Comparison of ENCODE assay signal across 1 cellular context in genomic region chr9:77177143-77177893, GRCh38.
A peak's percentile ranks its signal among the peaks of the same experiment; 100 is the strongest.
TF ChIP-seq lines count a peak whose summit lies in the region.

VPS13A (plus strand) TSS chr9:77177534; CDS start chr9:77177705, 171 bp downstream.

TF ChIP-seq in GM12878, 131 proteins besides CTCF, POLR2A, EP300 and RAD21 (continued from another document and continues in another):
- TF ChIP-seq, protein P1, sequence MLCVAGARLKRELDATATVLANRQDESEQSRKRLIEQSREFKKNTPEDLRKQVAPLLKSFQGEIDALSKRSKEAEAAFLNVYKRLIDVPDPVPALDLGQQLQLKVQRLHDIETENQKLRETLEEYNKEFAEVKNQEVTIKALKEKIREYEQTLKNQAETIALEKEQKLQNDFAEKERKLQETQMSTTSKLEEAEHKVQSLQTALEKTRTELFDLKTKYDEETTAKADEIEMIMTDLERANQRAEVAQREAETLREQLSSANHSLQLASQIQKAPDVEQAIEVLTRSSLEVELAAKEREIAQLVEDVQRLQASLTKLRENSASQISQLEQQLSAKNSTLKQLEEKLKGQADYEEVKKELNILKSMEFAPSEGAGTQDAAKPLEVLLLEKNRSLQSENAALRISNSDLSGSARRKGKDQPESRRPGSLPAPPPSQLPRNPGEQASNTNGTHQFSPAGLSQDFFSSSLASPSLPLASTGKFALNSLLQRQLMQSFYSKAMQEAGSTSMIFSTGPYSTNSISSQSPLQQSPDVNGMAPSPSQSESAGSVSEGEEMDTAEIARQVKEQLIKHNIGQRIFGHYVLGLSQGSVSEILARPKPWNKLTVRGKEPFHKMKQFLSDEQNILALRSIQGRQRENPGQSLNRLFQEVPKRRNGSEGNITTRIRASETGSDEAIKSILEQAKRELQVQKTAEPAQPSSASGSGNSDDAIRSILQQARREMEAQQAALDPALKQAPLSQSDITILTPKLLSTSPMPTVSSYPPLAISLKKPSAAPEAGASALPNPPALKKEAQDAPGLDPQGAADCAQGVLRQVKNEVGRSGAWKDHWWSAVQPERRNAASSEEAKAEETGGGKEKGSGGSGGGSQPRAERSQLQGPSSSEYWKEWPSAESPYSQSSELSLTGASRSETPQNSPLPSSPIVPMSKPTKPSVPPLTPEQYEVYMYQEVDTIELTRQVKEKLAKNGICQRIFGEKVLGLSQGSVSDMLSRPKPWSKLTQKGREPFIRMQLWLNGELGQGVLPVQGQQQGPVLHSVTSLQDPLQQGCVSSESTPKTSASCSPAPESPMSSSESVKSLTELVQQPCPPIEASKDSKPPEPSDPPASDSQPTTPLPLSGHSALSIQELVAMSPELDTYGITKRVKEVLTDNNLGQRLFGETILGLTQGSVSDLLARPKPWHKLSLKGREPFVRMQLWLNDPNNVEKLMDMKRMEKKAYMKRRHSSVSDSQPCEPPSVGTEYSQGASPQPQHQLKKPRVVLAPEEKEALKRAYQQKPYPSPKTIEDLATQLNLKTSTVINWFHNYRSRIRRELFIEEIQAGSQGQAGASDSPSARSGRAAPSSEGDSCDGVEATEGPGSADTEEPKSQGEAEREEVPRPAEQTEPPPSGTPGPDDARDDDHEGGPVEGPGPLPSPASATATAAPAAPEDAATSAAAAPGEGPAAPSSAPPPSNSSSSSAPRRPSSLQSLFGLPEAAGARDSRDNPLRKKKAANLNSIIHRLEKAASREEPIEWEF (IDR thresholded peaks at IDR 0.05; ENCODE audit: insufficient replicate concordance, low read depth, low read length), result no peak
- no peak for TF ChIP-seq CBX3 (IDR thresholded peaks at IDR 0.05; ENCODE audit: borderline replicate concordance, low read depth)
- no peak for TF ChIP-seq FOXK2 (IDR thresholded peaks at IDR 0.05)
- TF ChIP-seq BHLHE40 (IDR thresholded peaks at IDR 0.05; ENCODE audit: borderline replicate concordance in 1 of 2, low read depth in 2 of 2, low read length in 1 of 2), result peak; percentile 24 to 75; a peak in 2 of 4 replicates
- no peak; the same call in 1 of the 2 replicates for TF ChIP-seq RB1 (IDR thresholded peaks at IDR 0.05; ENCODE audit: borderline replicate concordance)
- TF ChIP-seq POU2F2 (IDR thresholded peaks at IDR 0.05; ENCODE audit: borderline replicate concordance, low read depth, low read length), result no peak
- no peak for TF ChIP-seq NFXL1 (IDR thresholded peaks at IDR 0.05; ENCODE audit: borderline replicate concordance)
- TF ChIP-seq FOS (IDR thresholded peaks at IDR 0.05; ENCODE audit: borderline replicate concordance, extremely low read depth, insufficient read length), result no peak
- no peak for TF ChIP-seq RBBP5 (conservative IDR thresholded peaks at IDR 0.05)
- TF ChIP-seq SMARCA5 (IDR thresholded peaks at IDR 0.05), result peak; percentile 68; the same call in 1 of the 2 replicates
- no peak for TF ChIP-seq SPI1 (IDR thresholded peaks at IDR 0.05; ENCODE audit: borderline replicate concordance, insufficient read depth, low read depth, low read length)
- peak; percentile 15; the same call in 1 of the 2 replicates for TF ChIP-seq MAX (IDR thresholded peaks at IDR 0.05; ENCODE audit: low read depth, low read length)
- no peak for TF ChIP-seq DPF2 (IDR thresholded peaks at IDR 0.05)
- TF ChIP-seq SREBF1 (IDR thresholded peaks at IDR 0.05; ENCODE audit: low read length), result no peak
- TF ChIP-seq SMAD1 (IDR thresholded peaks at IDR 0.05; ENCODE audit: low read depth, partially characterized antibody), result no peak
- no peak for TF ChIP-seq CEBPB (IDR thresholded peaks at IDR 0.05; ENCODE audit: borderline replicate concordance in 1 of 2, low read depth in 2 of 2, low read length in 2 of 2)
- TF ChIP-seq SMAD5 (IDR thresholded peaks at IDR 0.05; ENCODE audit: low read depth), result no peak
- TF ChIP-seq, protein P2, sequence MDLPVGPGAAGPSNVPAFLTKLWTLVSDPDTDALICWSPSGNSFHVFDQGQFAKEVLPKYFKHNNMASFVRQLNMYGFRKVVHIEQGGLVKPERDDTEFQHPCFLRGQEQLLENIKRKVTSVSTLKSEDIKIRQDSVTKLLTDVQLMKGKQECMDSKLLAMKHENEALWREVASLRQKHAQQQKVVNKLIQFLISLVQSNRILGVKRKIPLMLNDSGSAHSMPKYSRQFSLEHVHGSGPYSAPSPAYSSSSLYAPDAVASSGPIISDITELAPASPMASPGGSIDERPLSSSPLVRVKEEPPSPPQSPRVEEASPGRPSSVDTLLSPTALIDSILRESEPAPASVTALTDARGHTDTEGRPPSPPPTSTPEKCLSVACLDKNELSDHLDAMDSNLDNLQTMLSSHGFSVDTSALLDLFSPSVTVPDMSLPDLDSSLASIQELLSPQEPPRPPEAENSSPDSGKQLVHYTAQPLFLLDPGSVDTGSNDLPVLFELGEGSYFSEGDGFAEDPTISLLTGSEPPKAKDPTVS (IDR thresholded peaks at IDR 0.05; ENCODE audit: low read depth, low read length), result no peak
- no peak for TF ChIP-seq YBX1 (IDR thresholded peaks at IDR 0.05)
- TF ChIP-seq RAD51 (IDR thresholded peaks at IDR 0.05), result no peak
- TF ChIP-seq TARDBP (IDR thresholded peaks at IDR 0.05; ENCODE audit: borderline replicate concordance), result no peak
- TF ChIP-seq, protein P3, sequence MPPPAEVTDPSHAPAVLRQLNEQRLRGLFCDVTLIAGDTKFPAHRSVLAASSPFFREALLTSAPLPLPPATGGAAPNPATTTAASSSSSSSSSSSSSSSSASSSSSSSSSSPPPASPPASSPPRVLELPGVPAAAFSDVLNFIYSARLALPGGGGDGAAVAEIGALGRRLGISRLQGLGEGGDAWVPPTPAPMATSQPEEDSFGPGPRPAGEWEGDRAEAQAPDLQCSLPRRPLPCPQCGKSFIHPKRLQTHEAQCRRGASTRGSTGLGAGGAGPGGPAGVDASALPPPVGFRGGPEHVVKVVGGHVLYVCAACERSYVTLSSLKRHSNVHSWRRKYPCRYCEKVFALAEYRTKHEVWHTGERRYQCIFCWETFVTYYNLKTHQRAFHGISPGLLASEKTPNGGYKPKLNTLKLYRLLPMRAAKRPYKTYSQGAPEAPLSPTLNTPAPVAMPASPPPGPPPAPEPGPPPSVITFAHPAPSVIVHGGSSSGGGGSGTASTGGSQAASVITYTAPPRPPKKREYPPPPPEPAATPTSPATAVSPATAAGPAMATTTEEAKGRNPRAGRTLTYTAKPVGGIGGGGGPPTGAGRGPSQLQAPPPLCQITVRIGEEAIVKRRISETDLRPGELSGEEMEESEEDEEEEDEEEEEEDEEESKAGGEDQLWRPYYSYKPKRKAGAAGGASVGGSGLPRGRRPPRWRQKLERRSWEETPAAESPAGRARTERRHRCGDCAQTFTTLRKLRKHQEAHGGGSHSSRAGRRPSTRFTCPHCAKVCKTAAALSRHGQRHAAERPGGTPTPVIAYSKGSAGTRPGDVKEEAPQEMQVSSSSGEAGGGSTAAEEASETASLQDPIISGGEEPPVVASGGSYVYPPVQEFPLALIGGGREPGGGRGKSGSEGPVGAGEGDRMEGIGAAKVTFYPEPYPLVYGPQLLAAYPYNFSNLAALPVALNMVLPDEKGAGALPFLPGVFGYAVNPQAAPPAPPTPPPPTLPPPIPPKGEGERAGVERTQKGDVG (CRISPR knock-in tag; IDR thresholded peaks at IDR 0.05), result no peak
- no peak for TF ChIP-seq CBFB (IDR thresholded peaks at IDR 0.05; ENCODE audit: low read depth)
- TF ChIP-seq EZH2 (IDR thresholded peaks at IDR 0.05; ENCODE audit: borderline replicate concordance, control insufficient read depth, low read depth, low read length), result no peak
- TF ChIP-seq NR2C1 (IDR thresholded peaks at IDR 0.05), result no peak
- no peak for TF ChIP-seq ZBTB40 (IDR thresholded peaks at IDR 0.05; ENCODE audit: borderline replicate concordance)
- TF ChIP-seq USF1 (IDR thresholded peaks at IDR 0.05; ENCODE audit: borderline replicate concordance, extremely low read length, insufficient read depth, low read depth, low read length), result no peak
- no peak for TF ChIP-seq ASH2L (IDR thresholded peaks at IDR 0.05; ENCODE audit: borderline replicate concordance, low read depth)
- no peak for TF ChIP-seq ZNF592 (IDR thresholded peaks at IDR 0.05)
- TF ChIP-seq CBX5 (IDR thresholded peaks at IDR 0.05; ENCODE audit: low read depth), result no peak
- TF ChIP-seq RUNX3 (IDR thresholded peaks at IDR 0.05; ENCODE audit: low read length), result no peak
- TF ChIP-seq, protein P4, sequence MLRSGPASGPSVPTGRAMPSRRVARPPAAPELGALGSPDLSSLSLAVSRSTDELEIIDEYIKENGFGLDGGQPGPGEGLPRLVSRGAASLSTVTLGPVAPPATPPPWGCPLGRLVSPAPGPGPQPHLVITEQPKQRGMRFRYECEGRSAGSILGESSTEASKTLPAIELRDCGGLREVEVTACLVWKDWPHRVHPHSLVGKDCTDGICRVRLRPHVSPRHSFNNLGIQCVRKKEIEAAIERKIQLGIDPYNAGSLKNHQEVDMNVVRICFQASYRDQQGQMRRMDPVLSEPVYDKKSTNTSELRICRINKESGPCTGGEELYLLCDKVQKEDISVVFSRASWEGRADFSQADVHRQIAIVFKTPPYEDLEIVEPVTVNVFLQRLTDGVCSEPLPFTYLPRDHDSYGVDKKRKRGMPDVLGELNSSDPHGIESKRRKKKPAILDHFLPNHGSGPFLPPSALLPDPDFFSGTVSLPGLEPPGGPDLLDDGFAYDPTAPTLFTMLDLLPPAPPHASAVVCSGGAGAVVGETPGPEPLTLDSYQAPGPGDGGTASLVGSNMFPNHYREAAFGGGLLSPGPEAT (IDR thresholded peaks at IDR 0.05; ENCODE audit: low read depth), result no peak
- 0 out of 2 replicates have a peak, but pooled peaks have one; percentile 20 for TF ChIP-seq RCOR1 (conservative IDR thresholded peaks at IDR 0.05; ENCODE audit: low read depth, low read length)
- no peak for TF ChIP-seq FOXM1 (IDR thresholded peaks at IDR 0.05; ENCODE audit: low read depth, low read length)
- TF ChIP-seq MTA2 (IDR thresholded peaks at IDR 0.05; ENCODE audit: low read depth), result no peak
- peak; percentile 98 for TF ChIP-seq IKZF1 (conservative IDR thresholded peaks at IDR 0.05)
- TF ChIP-seq ATF7 (IDR thresholded peaks at IDR 0.05; ENCODE audit: low read depth), result 0 out of 2 replicates have a peak, but pooled peaks have one; percentile 11
